10 cellular contexts compared by ENCODE assay signal in genomic region chrY:2887955-2888354, GRCh38. TPM values are rescaled to one million over a fixed set of nuclear protein-coding genes. Genes with fewer than 3 reads are reported as not detected.
DNase-seq lines count a peak whose midpoint lies in the region; ATAC-seq and TF ChIP-seq lines count a peak whose summit lies in the region.
"Had no signal": no experiment of that assay in that cellular context is flagged by ENCODE, and none has a peak within 500 bp of the region (broad histone marks: within the 10 kb centered on the region; RNA-seq: fewer than 3 reads in every experiment).

No MANE protein-coding gene starts in this region.

- WGBS in hepatocyte (ENCODE audit: low lambda C conversion rate, missing lambda C conversion rate) = no CpG with 5 or more reads among the region's 3 CpGs

- H3K36me3 ChIP-seq in hepatocyte (replicated peaks; ENCODE audit: insufficient read depth, low read depth) (no peaks in the 10 kb centered on the region), WERI-Rb-1 (no peaks in the 10 kb centered on the region)

- H3K9me3 ChIP-seq in hepatocyte (ENCODE audit: low read depth) (no peaks in the 10 kb centered on the region), WERI-Rb-1 (ENCODE audit: severe bottlenecking) (no peaks in the 10 kb centered on the region)

- peak; percentile 10 for TF ChIP-seq CTCF in fibroblast of pulmonary artery (IDR thresholded peaks at IDR 0.05; ENCODE audit: low read length, missing control alignments)
- no peak for TF ChIP-seq CTCF in hepatocyte (IDR thresholded peaks at IDR 0.05; ENCODE audit: poor library complexity)
- TF ChIP-seq CTCF in WERI-Rb-1 (IDR thresholded peaks at IDR 0.05; ENCODE audit: low read depth, low read length) = no peak

- H3K4me3 ChIP-seq in fibroblast of pulmonary artery (replicated peaks; ENCODE audit: low read depth, low read length) = no peak overlapping the region
- no peak overlapping the region for H3K4me3 ChIP-seq in hepatocyte
- H3K4me3 ChIP-seq in WERI-Rb-1 (ENCODE audit: low read depth, low read length) = no peak overlapping the region
- H3K4me3 ChIP-seq: dorsolateral prefrontal cortex had no signal

- peak; percentile 64 for DNase-seq in HCEC 1CT
- DNase-seq in NCI-H226 = peak; percentile 67
- peak; percentile 79 for DNase-seq in fibroblast of pulmonary artery (ENCODE audit: low read depth)
- DNase-seq in hepatocyte (ENCODE audit: low spot score) = no peak
- no peak for DNase-seq in NCI-H187 (lab: John Stamatoyannopoulos, UW)
- DNase-seq in WERI-Rb-1 = no peak
- DNase-seq: dorsolateral prefrontal cortex, retina had no signal

- H2AFZ ChIP-seq in hepatocyte = no peak overlapping the region

- no peaks in the 10 kb centered on the region for H3K27me3 ChIP-seq in hepatocyte
- no peaks in the 10 kb centered on the region for H3K27me3 ChIP-seq in WERI-Rb-1 (ENCODE audit: insufficient read depth, low read depth, severe bottlenecking)
- H3K27me3 ChIP-seq: dorsolateral prefrontal cortex had no signal

- no peaks in the 10 kb centered on the region for H3K4me1 ChIP-seq in hepatocyte (ENCODE audit: insufficient read depth)

- no peaks in the 10 kb centered on the region for H3K9me2 ChIP-seq in hepatocyte (replicated peaks; ENCODE audit: insufficient read depth)

- H4K20me1 ChIP-seq in hepatocyte (ENCODE audit: insufficient read depth, poor library complexity, severe bottlenecking) = no peaks in the 10 kb centered on the region

- ATAC-seq in GM18498 (IDR thresholded peaks at IDR 0.05; ENCODE audit: unreplicated experiment) (peak; percentile 84), GM18511 (IDR thresholded peaks at IDR 0.05; ENCODE audit: unreplicated experiment) (no peak)

- H3K27ac ChIP-seq in hepatocyte = no peak overlapping the region
- H3K27ac ChIP-seq in WERI-Rb-1 = no peak overlapping the region
- H3K27ac ChIP-seq: dorsolateral prefrontal cortex had no signal

- H3K79me2 ChIP-seq in hepatocyte = no peaks in the 10 kb centered on the region

- no peak overlapping the region for H3K4me2 ChIP-seq in hepatocyte

RNA-seq across cellular contexts. Expression of gene RPS4Y1, which starts 46.6 kb away (rescaled TPM):
- not detected in 2 replicates for total RNA-seq in hepatocyte
- polyA plus RNA-seq in hepatocyte = not detected in 2 replicates

RNA-seq across cellular contexts. Expression of gene ZFY, which starts 47.2 kb away (rescaled TPM):
- not detected in 2 replicates for total RNA-seq in hepatocyte
- not detected in 2 replicates for polyA plus RNA-seq in hepatocyte

Comparison
In these comparisons a context has a peak if more than half of its experiments do, and no peak if none do; other contexts are left out.
1. DNase-seq: peak in HCEC 1CT (single experiment), NCI-H226 (single experiment) and fibroblast of pulmonary artery (single experiment); none in hepatocyte (single experiment), NCI-H187 (0 of 2) and WERI-Rb-1 (single experiment).